ENCODE assay signal across 7 cellular contexts in genomic region chr3:29283297-29283681, GRCh38. TPM values are rescaled to one million over a fixed set of nuclear protein-coding genes. Genes with fewer than 3 reads are reported as not detected.
DNase-seq lines count a peak whose midpoint lies in the region; ATAC-seq and TF ChIP-seq lines count a peak whose summit lies in the region.

No MANE protein-coding gene starts in this region.

- H3K4me1 ChIP-seq in H9 (ENCODE audit: insufficient read depth, low read length) (peaks cover 10% of the 10 kb centered on the region; the same call in 1 of the 2 replicates), spleen (peaks cover 0 to 30% (median 9%) of the 10 kb centered on the region in 6 donors)

- WGBS in H9 (ENCODE audit: extremely low coverage, insufficient read length, low lambda C conversion rate): 100% methylated on average over 1 of the region's 3 CpGs
- WGBS in spleen, 5 donors: 37 to 66% (median 58%) methylated on average over 3 of the region's 3 CpGs

- H3K9me3 Mint-ChIP-seq in H9: no peaks in the 10 kb centered on the region

- no peak for ATAC-seq in left colon
- no peak for ATAC-seq in HG03571 (IDR thresholded peaks at IDR 0.05; ENCODE audit: unreplicated experiment)
- no peak for ATAC-seq in HG03108 (IDR thresholded peaks at IDR 0.05; ENCODE audit: unreplicated experiment)

- no peak overlapping the region for H3K23ac ChIP-seq in H9 (ENCODE audit: insufficient read length, low read depth, low read length)

- no peak overlapping the region for H2BK5ac ChIP-seq in H9 (ENCODE audit: insufficient read length, low read length)

- intact Hi-C loops in spleen (cut with DNase I; ENCODE audit: low total_unique reads) (no loop called here), left colon (cut with DNase I, micrococcal nuclease) (loop anchor here in 1 of 2 donors (10.0 kb wide), 1 partner anchor 412 kb away; no protein-coding TSS in a partner anchor)

- no peaks in the 10 kb centered on the region for H3K79me2 ChIP-seq in H9 (ENCODE audit: insufficient read depth, low read length)

- H3K27ac Mint-ChIP-seq in H9: peak overlapping the region in 2 of 3 experiments; percentile 2 to 46; a peak in 3 of 7 replicates

- no peak overlapping the region for H3K18ac ChIP-seq in H9 (ENCODE audit: insufficient read length, low read depth, low read length)

- H2BK20ac ChIP-seq in H9 (ENCODE audit: low read depth, low read length, poor library complexity, severe bottlenecking): no peak overlapping the region

- H3K4me2 ChIP-seq in H9 (ENCODE audit: insufficient read depth, insufficient read length, low read length): peak overlapping the region; percentile 89

- H3K23me2 ChIP-seq in H9 (ENCODE audit: insufficient read length, low read depth, low read length, poor library complexity, severe bottlenecking): peaks cover 7% of the 10 kb centered on the region

- no peak overlapping the region for H2BK12ac ChIP-seq in H9 (ENCODE audit: insufficient read length, low read depth, low read length)

- no peak overlapping the region for H2AFZ ChIP-seq in H9 (ENCODE audit: low read length)

- no peaks in the 10 kb centered on the region for H4K20me1 ChIP-seq in H9 (ENCODE audit: control insufficient read depth, insufficient read depth, insufficient read length)

- H3K14ac ChIP-seq in H9 (ENCODE audit: insufficient read depth, low read length): no peak overlapping the region

- no peak overlapping the region for H4K5ac ChIP-seq in H9 (ENCODE audit: insufficient read length, low read depth, low read length)

- H3K79me1 ChIP-seq in H9 (ENCODE audit: insufficient read depth, low read depth, low read length, poor library complexity, severe bottlenecking): no peaks in the 10 kb centered on the region

- no peak for TF ChIP-seq POLR2A in spleen (IDR thresholded peaks at IDR 0.05)

- H3K4me3 Mint-ChIP-seq in H9: peak overlapping the region in 1 of 2 experiments; percentile 68; a peak in 2 of 5 replicates

- no peaks in the 10 kb centered on the region for H3K36me3 Mint-ChIP-seq in H9 (ENCODE audit: insufficient read depth in 1 of 3, low read depth in 3 of 3)

- no peak for TF ChIP-seq CTCF in H9 (conservative IDR thresholded peaks at IDR 0.05)
- no peak for TF ChIP-seq CTCF in WI38 (IDR thresholded peaks at IDR 0.05; ENCODE audit: low read depth, low read length)
- no peak for TF ChIP-seq CTCF in foreskin fibroblast (IDR thresholded peaks at IDR 0.05; ENCODE audit: low read depth, low read length)
- no peak for TF ChIP-seq CTCF in spleen (IDR thresholded peaks at IDR 0.05 in 8 of 11, conservative IDR thresholded peaks at IDR 0.05 in 3 of 11)

- H3K4me3 ChIP-seq in WI38 (ENCODE audit: low read depth, low read length): peak overlapping the region; percentile 80
- H3K4me3 ChIP-seq in foreskin fibroblast (ENCODE audit: low read depth in 1 of 2, low read length in 2 of 2): peak overlapping the region; percentile 71 to 91
- peak overlapping the region; percentile 16 to 74 (median 40) for H3K4me3 ChIP-seq in spleen

- H3K27me3 ChIP-seq in H9 (ENCODE audit: insufficient read depth, low read length) (no peaks in the 10 kb centered on the region), spleen (replicated peaks in 1 of 7) (no peaks in the 10 kb centered on the region)

- H4K8ac ChIP-seq in H9 (replicated peaks; ENCODE audit: insufficient read length, low read depth, low read length): no peak overlapping the region

- H3K9ac ChIP-seq in H9 (ENCODE audit: extremely low read depth, insufficient read length, low read length): no peak overlapping the region

- no peaks in the 10 kb centered on the region for H3K27me3 Mint-ChIP-seq in H9 (ENCODE audit: low read depth)

- no peak overlapping the region for H3T11ph ChIP-seq in H9 (ENCODE audit: low read length)

- no peak overlapping the region for H3K27ac ChIP-seq in H9 (ENCODE audit: insufficient read length, low read depth, low read length)
- H3K27ac ChIP-seq in spleen: peak overlapping the region; percentile 20 to 86 (median 78)

- H3K4me1 Mint-ChIP-seq in H9: peaks cover 63 to 70% of the 10 kb centered on the region in 2 experiments

- no peak overlapping the region for H3K4ac ChIP-seq in H9 (ENCODE audit: low read depth, low read length)

- DNase-seq in H9 (no peak), foreskin fibroblast (no peak), spleen (no peak), left colon (no peak)

- H4K91ac ChIP-seq in H9 (ENCODE audit: insufficient read length, low read depth, low read length): no peak overlapping the region

- H3K9me3 ChIP-seq in H9 (ENCODE audit: control insufficient read depth, low read depth, low read length) (no peaks in the 10 kb centered on the region), spleen (no peaks in the 10 kb centered on the region)

- H3K56ac ChIP-seq in H9 (ENCODE audit: insufficient read length, low read depth, low read length): no peak overlapping the region

- H2BK15ac ChIP-seq in H9 (ENCODE audit: low read depth, low read length): no peak overlapping the region

- H3K36me3 ChIP-seq in spleen: no peaks in the 10 kb centered on the region

- H2BK120ac ChIP-seq in H9 (ENCODE audit: low read depth, low read length, poor library complexity, severe bottlenecking): no peak overlapping the region

- no peak overlapping the region for H2AK5ac ChIP-seq in H9 (ENCODE audit: insufficient read length, low read length)

RNA-seq across cellular contexts. Expression of gene RBMS3, which starts 2.4 kb away (rescaled TPM):
- total RNA-seq in H9 (2021) (7.3 and 8.1 TPM in 2 replicates), spleen (10 to 100 TPM; 34.7 to 81.9 (median 58.1) TPM), left colon (10 to 100 TPM in 1 of 2 donors, 1 to 10 TPM in 1; 7.1 to 11.5 TPM)
- 1 to 10 TPM; 2.6 to 8.8 (median 5.1) TPM for polyA plus RNA-seq in spleen
